10 cellular contexts compared by ENCODE assay signal in the genomic region with DNA sequence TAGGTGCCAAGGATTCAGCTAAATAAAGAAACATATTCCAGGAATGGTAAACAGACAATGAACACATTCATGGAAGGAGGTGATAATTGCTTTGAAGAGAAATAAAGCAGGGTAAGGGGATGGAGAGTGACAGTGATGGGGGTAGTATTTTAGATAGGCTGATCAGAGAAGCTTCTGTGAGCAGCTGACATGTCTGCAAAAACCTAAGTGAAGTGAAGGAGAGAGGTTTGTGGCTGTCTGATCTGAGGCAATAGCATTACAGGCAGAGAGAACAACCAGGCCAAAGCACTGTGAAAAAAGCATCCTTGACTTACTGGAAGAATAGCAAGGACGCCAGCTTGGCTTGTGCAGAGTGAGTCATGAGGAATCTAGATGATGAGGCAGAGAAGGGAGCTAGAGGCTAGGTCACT.
DNase-seq lines count a peak whose midpoint lies in the region; TF ChIP-seq lines count a peak whose summit lies in the region.
"Had no signal": no experiment of that assay in that cellular context is flagged by ENCODE, and none has a peak within 500 bp of the region (broad histone marks: within the 10 kb centered on the region; RNA-seq: fewer than 3 reads in every experiment).

No MANE protein-coding gene starts in this region.

- intact Hi-C loops in left ventricle myocardium inferior (cut with micrococcal nuclease) (no loop called here), ovary (cut with DNase I) (no loop called here)

- in situ Hi-C loops in G401 (cut with HindIII; ENCODE audit: low sequenced_read_pairs): no loop called here

- no peak for TF ChIP-seq CTCF in left ventricle myocardium inferior (IDR thresholded peaks at IDR 0.05; ENCODE audit: borderline replicate concordance)
- no peak for TF ChIP-seq CTCF in tibial nerve (IDR thresholded peaks at IDR 0.05)
- no peak for TF ChIP-seq CTCF in ovary (IDR thresholded peaks at IDR 0.05)

- H3K27me3 ChIP-seq in left ventricle myocardium inferior (ENCODE audit: low read depth): no peaks in the 10 kb centered on the region
- H3K27me3 ChIP-seq in tibial nerve: no peaks in the 10 kb centered on the region
- H3K27me3 ChIP-seq in ovary: no peaks in the 10 kb centered on the region

- peak overlapping the region; percentile 66 for H3K27ac ChIP-seq in left ventricle myocardium inferior (replicated peaks)
- H3K27ac ChIP-seq in tibial nerve: no peak overlapping the region
- H3K27ac ChIP-seq in ovary: no peak overlapping the region

- DNase-seq in G401 (ENCODE audit: low spot score) (peak; percentile 34), astrocyte of the hippocampus (ENCODE audit: low read depth, low spot score) (peak; percentile 80), left ventricle myocardium inferior (no peak), skeletal muscle cell (ENCODE audit: low read depth) (peak; percentile 41), tibial nerve (ENCODE audit: low spot score in 2 of 2) (no peak), ovary (no peak), hippocampal formation (lab: John Stamatoyannopoulos, UW) (no peak), NCI-H2081 treated with DMSO at 0.1 percent for 48 hours (lab: John Stamatoyannopoulos, UW) (no peak)
- DNase-seq: activated CD8-positive, alpha-beta T cell treated with anti-CD3 and anti-CD28 coated beads for 36 hours; NCI-H446 had no signal

- no peaks in the 10 kb centered on the region for H3K9me3 ChIP-seq in left ventricle myocardium inferior (replicated peaks)
- no peaks in the 10 kb centered on the region for H3K9me3 ChIP-seq in tibial nerve
- no peaks in the 10 kb centered on the region for H3K9me3 ChIP-seq in ovary

- 63 to 70% methylated on average over 1 of the region's 1 CpG for WGBS in tibial nerve, 2 donors
- 13 to 22% (median 20%) methylated on average over 1 of the region's 1 CpG for WGBS in ovary, 3 donors

- H3K36me3 ChIP-seq in left ventricle myocardium inferior (no peaks in the 10 kb centered on the region), tibial nerve (no peaks in the 10 kb centered on the region), ovary (no peaks in the 10 kb centered on the region)

- TF ChIP-seq EP300 in tibial nerve (IDR thresholded peaks at IDR 0.05): no peak
- no peak for TF ChIP-seq EP300 in ovary (IDR thresholded peaks at IDR 0.05)

- TF ChIP-seq POLR2A in tibial nerve (IDR thresholded peaks at IDR 0.05) (no peak), ovary (IDR thresholded peaks at IDR 0.05) (no peak)

- H3K4me3 ChIP-seq in left ventricle myocardium inferior (no peak overlapping the region), skeletal muscle cell (ENCODE audit: low read depth, low read length) (no peak overlapping the region), tibial nerve (no peak overlapping the region), ovary (no peak overlapping the region)

- H3K4me1 ChIP-seq in left ventricle myocardium inferior (peaks cover 26% of the 10 kb centered on the region), tibial nerve (no peaks in the 10 kb centered on the region), ovary (ENCODE audit: insufficient read depth) (no peaks in the 10 kb centered on the region)

Comparison
In these comparisons a context has a peak if more than half of its experiments do, and no peak if none do; other contexts are left out.
1. DNase-seq: peak in G401 (single experiment), astrocyte of the hippocampus (single experiment) and skeletal muscle cell (single experiment); none in left ventricle myocardium inferior (single experiment), tibial nerve (0 of 2), ovary (0 of 5), hippocampal formation (0 of 2) and NCI-H2081 treated with DMSO at 0.1 percent for 48 hours (single experiment).